In genomic region chr10:7121154-7121797, GRCh38 we compare ENCODE assay signal across 9 cellular contexts.
DNase-seq lines count a peak whose midpoint lies in the region; ATAC-seq, FAIRE-seq and TF ChIP-seq lines count a peak whose summit lies in the region.
"Had no signal": no experiment of that assay in that cellular context is flagged by ENCODE, and none has a peak within 500 bp of the region (broad histone marks: within the 10 kb centered on the region; RNA-seq: fewer than 3 reads in every experiment).

No MANE protein-coding gene starts in this region.

- DNase-seq in GM12892 (ENCODE audit: insufficient read length) (peak; percentile 22), HTR-8/SVneo (ENCODE audit: insufficient read length, low spot score) (peak; percentile 62), T-helper 9 cell (peak; percentile 43), astrocyte of the spinal cord (ENCODE audit: low read depth, low spot score) (peak; percentile 35), kidney glomerular epithelial cell (lab: John Stamatoyannopoulos, UW) (peak; percentile 2)
- peak; percentile 20 for DNase-seq in stimulated activated CD8-positive, alpha-beta memory T cell treated with anti-CD3 and anti-CD28 coated beads, Interleukin-12 subunit alpha, Interleukin-12 subunit beta, amount 100 ng/mL, for 24 hours (ENCODE audit: extremely low read depth)

- no peak for ATAC-seq in HG02970 (IDR thresholded peaks at IDR 0.05; ENCODE audit: low FRiP score, unreplicated experiment)

- H3K27ac ChIP-seq in 22Rv1: no peak overlapping the region
- H3K27ac ChIP-seq: pancreas had no signal

- in situ Hi-C loops in astrocyte of the spinal cord (cut with HindIII; ENCODE audit: low sequenced_read_pairs): no loop called here

- no peak for TF ChIP-seq POLR2A in GM12892 (IDR thresholded peaks at IDR 0.05; ENCODE audit: low read depth, low read length)

- no peak overlapping the region for H3K4me3 ChIP-seq in astrocyte of the spinal cord (ENCODE audit: low read depth, low read length)
- H3K4me3 ChIP-seq: pancreas had no signal

- FAIRE-seq in GM12892 (lab: Jason Lieb, UNC) (peak; percentile 91), HTR-8/SVneo (lab: Jason Lieb, UNC) (no peak)
- FAIRE-seq: pancreas had no signal

- TF ChIP-seq CTCF in 22Rv1 (IDR thresholded peaks at IDR 0.05) (peak; percentile 81), astrocyte of the spinal cord (IDR thresholded peaks at IDR 0.05; ENCODE audit: low read depth, low read length) (peak; percentile 73)

Comparison
In these comparisons a context has a peak if more than half of its experiments do, and no peak if none do; other contexts are left out.
1. DNase-seq: peak in every context shown above with its lines; median percentile 62 in HTR-8/SVneo; 43 in T-helper 9 cell; 35 in astrocyte of the spinal cord; 22 in GM12892; 20 in stimulated activated CD8-positive, alpha-beta memory T cell treated with anti-CD3 and anti-CD28 coated beads, Interleukin-12 subunit alpha, Interleukin-12 subunit beta, amount 100 ng/mL, for 24 hours; 2 in kidney glomerular epithelial cell.